ENCODE assay signal across 1 cellular context in genomic region chr4:7837597-7838135, GRCh38.
TF ChIP-seq lines count a peak whose summit lies in the region.

No MANE protein-coding gene starts in this region.

TF ChIP-seq in HepG2, 621 proteins besides CTCF, POLR2A, EP300 and RAD21 (continued from another document):
- TF ChIP-seq KIAA2018 (CRISPR knock-in tag; IDR thresholded peaks at IDR 0.05; ENCODE audit: borderline replicate concordance) (no peak), HBP1 (CRISPR knock-in tag; IDR thresholded peaks at IDR 0.05; ENCODE audit: low read depth) (no peak), NFRKB (IDR thresholded peaks at IDR 0.05) (no peak), RFX5 (IDR thresholded peaks at IDR 0.05; ENCODE audit: low read depth, low read length) (no peak), ZNF691 (CRISPR knock-in tag; IDR thresholded peaks at IDR 0.05; ENCODE audit: borderline replicate concordance, low read depth) (no peak), ZNF660 (CRISPR knock-in tag; IDR thresholded peaks at IDR 0.05; ENCODE audit: borderline replicate concordance, low read depth) (no peak), TRAFD1 (CRISPR knock-in tag; IDR thresholded peaks at IDR 0.05; ENCODE audit: borderline replicate concordance) (no peak), CBX2 (IDR thresholded peaks at IDR 0.05; ENCODE audit: low read depth, low read length) (no peak), CBX2 (CRISPR knock-in tag; IDR thresholded peaks at IDR 0.05; ENCODE audit: low read depth) (no peak), ZNF619 (CRISPR knock-in tag; IDR thresholded peaks at IDR 0.05) (no peak), HES4 (CRISPR knock-in tag; IDR thresholded peaks at IDR 0.05; ENCODE audit: borderline replicate concordance) (no peak), TBP (CRISPR knock-in tag; IDR thresholded peaks at IDR 0.05) (no peak), ZNF33B (CRISPR knock-in tag; IDR thresholded peaks at IDR 0.05) (no peak), NCOR1 (IDR thresholded peaks at IDR 0.05; ENCODE audit: borderline replicate concordance, low read length) (no peak), ZBTB33 (CRISPR knock-in tag; IDR thresholded peaks at IDR 0.05) (peak; percentile 98), MXI1 (IDR thresholded peaks at IDR 0.05; ENCODE audit: borderline replicate concordance, low read depth, low read length) (no peak), MED8 (CRISPR knock-in tag; IDR thresholded peaks at IDR 0.05; ENCODE audit: insufficient replicate concordance) (no peak), ZNF775 (CRISPR knock-in tag; IDR thresholded peaks at IDR 0.05; ENCODE audit: borderline replicate concordance) (no peak), JUND (CRISPR knock-in tag; IDR thresholded peaks at IDR 0.05) (no peak), ZNF329 (CRISPR knock-in tag; IDR thresholded peaks at IDR 0.05; ENCODE audit: low read depth) (no peak), NFE2 (CRISPR knock-in tag; IDR thresholded peaks at IDR 0.05) (no peak), FOXK1 (CRISPR knock-in tag; IDR thresholded peaks at IDR 0.05; ENCODE audit: borderline replicate concordance, low read depth) (no peak), POGZ (CRISPR knock-in tag; IDR thresholded peaks at IDR 0.05) (0 out of 2 replicates have a peak, but pooled peaks have one; percentile 37), RFXAP (CRISPR knock-in tag; IDR thresholded peaks at IDR 0.05; ENCODE audit: borderline replicate concordance) (no peak), ZNF275 (CRISPR knock-in tag; IDR thresholded peaks at IDR 0.05; ENCODE audit: borderline replicate concordance) (no peak), NCOA1 (CRISPR knock-in tag; IDR thresholded peaks at IDR 0.05) (no peak), ZNF503 (CRISPR knock-in tag; IDR thresholded peaks at IDR 0.05) (no peak)
